Comparison of ENCODE assay signal across 12 cellular contexts in genomic region chr6:44704240-44705150, GRCh38.
DNase-seq lines count a peak whose midpoint lies in the region; ATAC-seq and TF ChIP-seq lines count a peak whose summit lies in the region.
"Had no signal": no experiment of that assay in that cellular context is flagged by ENCODE, and none has a peak within 500 bp of the region (broad histone marks: within the 10 kb centered on the region; RNA-seq: fewer than 3 reads in every experiment).

No MANE protein-coding gene starts in this region.

- no peak for TF ChIP-seq POLR2A in vagina (IDR thresholded peaks at IDR 0.05)

- peaks cover 11% of the 10 kb centered on the region for H3K9me3 Mint-ChIP-seq in activated T-helper 2 cell treated with anti-CD3 and anti-CD28 coated beads, Interferon-gamma antibody, Interleukin-2, Interleukin-4, amounts not matched to agents 10 μg/mL and 5 μg/mL and 100 μg/mL, durations not matched to agents 14 hours and 24 hours and 36 hours
- H3K9me3 Mint-ChIP-seq in stimulated activated memory B cell treated with anti-CD40 and anti-IgM and Interleukin-4, amounts not matched to agents 10 μg/mL and 1 μg/mL and 100 μg/mL, for 72 hours = peaks cover 4% of the 10 kb centered on the region
- H3K9me3 Mint-ChIP-seq: dendritic cell treated with granulocyte-macrophage colony-stimulating factor and Interleukin-4, amounts not matched to agents 40 ng/mL and 50 ng/mL, for 4 days had no signal

- no peaks in the 10 kb centered on the region for H3K4me1 ChIP-seq in vagina
- H3K4me1 ChIP-seq: HAP-1 had no signal

- H3K9me3 ChIP-seq in vagina = no peaks in the 10 kb centered on the region
- H3K9me3 ChIP-seq: HAP-1 had no signal

- H3K36me3 Mint-ChIP-seq in activated T-helper 2 cell treated with anti-CD3 and anti-CD28 coated beads, Interferon-gamma antibody, Interleukin-2, Interleukin-4, amounts not matched to agents 10 μg/mL and 5 μg/mL and 100 μg/mL, durations not matched to agents 14 hours and 24 hours and 36 hours (ENCODE audit: low read depth) = peaks cover 6% of the 10 kb centered on the region
- no peaks in the 10 kb centered on the region for H3K36me3 Mint-ChIP-seq in stimulated activated memory B cell treated with anti-CD40 and anti-IgM and Interleukin-4, amounts not matched to agents 10 μg/mL and 1 μg/mL and 100 μg/mL, for 72 hours

- no peaks in the 10 kb centered on the region for H3K27me3 Mint-ChIP-seq in activated T-helper 2 cell treated with anti-CD3 and anti-CD28 coated beads, Interferon-gamma antibody, Interleukin-2, Interleukin-4, amounts not matched to agents 10 μg/mL and 5 μg/mL and 100 μg/mL, durations not matched to agents 14 hours and 24 hours and 36 hours (ENCODE audit: low read depth)
- H3K27me3 Mint-ChIP-seq in stimulated activated memory B cell treated with anti-CD40 and anti-IgM and Interleukin-4, amounts not matched to agents 10 μg/mL and 1 μg/mL and 100 μg/mL, for 72 hours = peaks cover 9% of the 10 kb centered on the region
- H3K27me3 Mint-ChIP-seq: dendritic cell treated with granulocyte-macrophage colony-stimulating factor and Interleukin-4, amounts not matched to agents 40 ng/mL and 50 ng/mL, for 4 days had no signal

- intact Hi-C loops in activated T-helper 2 cell treated with anti-CD3 and anti-CD28 coated beads, Interferon-gamma antibody, Interleukin-2, Interleukin-4, amounts not matched to agents 10 μg/mL and 5 μg/mL and 100 μg/mL, durations not matched to agents 14 hours and 24 hours and 36 hours (cut with micrococcal nuclease) = loop anchor here (1.0 kb wide), 1 partner anchor 61 kb away; no protein-coding TSS in a partner anchor
- intact Hi-C loops in vagina (cut with DNase I) = no loop called here

- ATAC-seq in stimulated activated memory B cell treated with anti-CD40 and anti-IgM and Interleukin-4, amounts not matched to agents 10 μg/mL and 1 μg/mL and 100 μg/mL, for 72 hours = peak; percentile 66
- no peak for ATAC-seq in HG03097 (IDR thresholded peaks at IDR 0.05; ENCODE audit: low FRiP score, unreplicated experiment)

- no peak for TF ChIP-seq CTCF in vagina (IDR thresholded peaks at IDR 0.05)

- no peaks in the 10 kb centered on the region for H3K27me3 ChIP-seq in vagina

- DNase-seq in activated gamma-delta T cell treated with anti-CD3 and anti-CD28 coated beads, Interleukin-2, amount 50 U/mL, for 16 hours (ENCODE audit: low read depth) = peak; percentile 2
- DNase-seq in activated gamma-delta T cell treated with Interleukin-2 at 50 U/mL for 16 hours (no peak), HT1080 (ENCODE audit: low read depth) (peak; percentile 11), vagina (ENCODE audit: extremely low spot score in 2 of 2) (no peak), NCI-H748 (lab: John Stamatoyannopoulos, UW; ENCODE audit: unreplicated experiment) (no peak)
- no peak for DNase-seq in activated T-helper 2 cell treated with anti-CD3 and anti-CD28 coated beads, Interferon-gamma antibody, Interleukin-2, Interleukin-4, amounts not matched to agents 10 μg/mL and 5 μg/mL and 100 μg/mL, durations not matched to agents 14 hours and 24 hours and 36 hours (ENCODE audit: low spot score)
- DNase-seq: NCI-H1105 had no signal

- H3K4me3 Mint-ChIP-seq in activated T-helper 2 cell treated with anti-CD3 and anti-CD28 coated beads, Interferon-gamma antibody, Interleukin-2, Interleukin-4, amounts not matched to agents 10 μg/mL and 5 μg/mL and 100 μg/mL, durations not matched to agents 14 hours and 24 hours and 36 hours (ENCODE audit: low read depth) = no peak overlapping the region
- no peak overlapping the region for H3K4me3 Mint-ChIP-seq in stimulated activated memory B cell treated with anti-CD40 and anti-IgM and Interleukin-4, amounts not matched to agents 10 μg/mL and 1 μg/mL and 100 μg/mL, for 72 hours
- H3K4me3 Mint-ChIP-seq: dendritic cell treated with granulocyte-macrophage colony-stimulating factor and Interleukin-4, amounts not matched to agents 40 ng/mL and 50 ng/mL, for 4 days had no signal

- peak overlapping the region; percentile 70 for H3K27ac Mint-ChIP-seq in activated T-helper 2 cell treated with anti-CD3 and anti-CD28 coated beads, Interferon-gamma antibody, Interleukin-2, Interleukin-4, amounts not matched to agents 10 μg/mL and 5 μg/mL and 100 μg/mL, durations not matched to agents 14 hours and 24 hours and 36 hours
- no peak overlapping the region for H3K27ac Mint-ChIP-seq in stimulated activated memory B cell treated with anti-CD40 and anti-IgM and Interleukin-4, amounts not matched to agents 10 μg/mL and 1 μg/mL and 100 μg/mL, for 72 hours
- H3K27ac Mint-ChIP-seq: dendritic cell treated with granulocyte-macrophage colony-stimulating factor and Interleukin-4, amounts not matched to agents 40 ng/mL and 50 ng/mL, for 4 days had no signal

- no peak overlapping the region for H3K27ac ChIP-seq in vagina
- H3K27ac ChIP-seq: HL-60 had no signal

- H3K4me3 ChIP-seq in vagina = no peak overlapping the region
- H3K4me3 ChIP-seq: HAP-1 had no signal

- no peaks in the 10 kb centered on the region for H3K36me3 ChIP-seq in vagina
- H3K36me3 ChIP-seq: HAP-1 had no signal

- peaks cover 38% of the 10 kb centered on the region for H3K4me1 Mint-ChIP-seq in activated T-helper 2 cell treated with anti-CD3 and anti-CD28 coated beads, Interferon-gamma antibody, Interleukin-2, Interleukin-4, amounts not matched to agents 10 μg/mL and 5 μg/mL and 100 μg/mL, durations not matched to agents 14 hours and 24 hours and 36 hours (ENCODE audit: low read depth)
- peaks cover 9% of the 10 kb centered on the region for H3K4me1 Mint-ChIP-seq in stimulated activated memory B cell treated with anti-CD40 and anti-IgM and Interleukin-4, amounts not matched to agents 10 μg/mL and 1 μg/mL and 100 μg/mL, for 72 hours

Comparison
In these comparisons a context has a peak if more than half of its experiments do, and no peak if none do; other contexts are left out.
1. DNase-seq: peak in activated gamma-delta T cell treated with anti-CD3 and anti-CD28 coated beads, Interleukin-2, amount 50 U/mL, for 16 hours (single experiment) and HT1080 (single experiment); none in activated gamma-delta T cell treated with Interleukin-2 at 50 U/mL for 16 hours (single experiment), activated T-helper 2 cell treated with anti-CD3 and anti-CD28 coated beads, Interferon-gamma antibody, Interleukin-2, Interleukin-4, amounts not matched to agents 10 μg/mL and 5 μg/mL and 100 μg/mL, durations not matched to agents 14 hours and 24 hours and 36 hours (single experiment), vagina (0 of 2) and NCI-H748 (single experiment).